In the genomic region with DNA sequence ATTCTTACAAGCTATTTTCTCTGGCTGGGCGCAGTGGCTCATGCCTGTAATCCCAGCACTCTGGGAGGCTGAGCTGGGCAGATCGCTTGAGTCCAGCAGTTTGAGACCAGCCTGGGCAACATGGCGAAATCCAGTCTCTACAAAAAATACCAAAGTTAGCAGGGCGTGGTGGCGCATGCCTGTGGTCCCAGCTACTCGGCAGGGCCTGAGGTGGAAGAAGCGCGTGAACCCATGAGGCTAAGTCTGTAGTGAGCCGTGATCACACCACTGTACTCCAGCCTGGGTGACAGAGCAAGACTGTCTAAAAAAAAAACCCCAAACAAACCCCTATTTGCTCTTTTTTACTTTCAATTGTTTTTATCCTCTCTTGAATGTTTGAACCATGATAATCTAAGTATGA, we compare ENCODE assay signal across 15 cellular contexts.
"Had no signal": no experiment of that assay in that cellular context is flagged by ENCODE, and none has a peak within 500 bp of the region (broad histone marks: within the 10 kb centered on the region; RNA-seq: fewer than 3 reads in every experiment).

No MANE protein-coding gene starts in this region.

- H3K27me3 ChIP-seq: breast epithelium, dorsolateral prefrontal cortex, gastrocnemius medialis, right atrium auricular region, tibial nerve had no signal

- H2AFZ ChIP-seq: parathyroid adenoma had no signal

- DNase-seq: activated CD4-positive, alpha-beta T cell treated with anti-CD3 and anti-CD28 coated beads, Interleukin-2, amount 50 U/mL, for 4 hours; activated CD4-positive, CD25-positive, alpha-beta regulatory T cell treated with anti-CD3 and anti-CD28 coated beads, Interleukin-2, amount 50 U/mL, for 72 hours; activated effector memory CD4-positive, alpha-beta T cell treated with Interleukin-2 at 50 U/mL for 16 hours; activated T-cell treated with anti-CD3 and anti-CD28 coated beads, Interleukin-2, amount 50 U/mL, for 1 hour; anterior cingulate cortex; dorsolateral prefrontal cortex; gastrocnemius medialis; kidney; left ventricle myocardium superior; small intestine had no signal

- H3K79me2 ChIP-seq: parathyroid adenoma had no signal

- H3K9ac ChIP-seq: parathyroid adenoma had no signal

- H3K27ac ChIP-seq: breast epithelium, dorsolateral prefrontal cortex, gastrocnemius medialis, parathyroid adenoma, right atrium auricular region, tibial nerve had no signal

- H3K4me3 ChIP-seq: breast epithelium, dorsolateral prefrontal cortex, gastrocnemius medialis, right atrium auricular region, tibial nerve had no signal

- H3K4me1 ChIP-seq: breast epithelium, parathyroid adenoma had no signal

- H3K9me3 ChIP-seq: breast epithelium, gastrocnemius medialis, tibial nerve had no signal

- ATAC-seq: gastrocnemius medialis; left ventricle myocardium superior; stimulated activated effector memory CD8-positive, alpha-beta T cell treated with anti-CD3 and anti-CD28 coated beads, Interleukin-12 subunit alpha, Interleukin-12 subunit beta, amount 100 ng/mL, for 72 hours had no signal

- H3K36me3 ChIP-seq: breast epithelium had no signal
